In the genomic region with DNA sequence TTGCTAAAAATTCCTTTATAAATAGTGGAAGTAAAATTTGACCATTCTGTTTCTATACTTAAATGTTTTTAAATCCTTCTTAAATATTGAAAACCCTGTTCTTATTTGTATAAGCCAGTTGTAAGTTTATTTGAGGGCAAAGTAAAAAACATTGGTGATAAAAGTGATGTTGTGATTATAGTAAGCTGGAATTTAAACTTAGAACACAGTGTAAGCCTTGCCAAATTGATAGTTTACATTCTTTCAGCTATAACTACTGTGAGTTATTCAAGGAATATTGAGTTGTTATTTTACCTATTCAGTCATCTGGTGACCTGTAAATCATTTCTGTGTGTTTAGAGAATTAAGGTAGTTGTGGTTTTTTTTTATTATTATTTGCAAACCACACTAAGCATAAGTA, we compare ENCODE assay signal across 20 cellular contexts. TPM values are rescaled to one million over a fixed set of nuclear protein-coding genes. Genes with fewer than 3 reads are reported as not detected.
"Had no signal": no experiment of that assay in that cellular context is flagged by ENCODE, and none has a peak within 500 bp of the region (broad histone marks: within the 10 kb centered on the region; RNA-seq: fewer than 3 reads in every experiment).

No MANE protein-coding gene starts in this region.

- DNase-seq: activated gamma-delta T cell treated with Interleukin-2 at 50 U/mL for 16 hours; activated T-cell treated with anti-CD3 and anti-CD28 coated beads, Interleukin-2, amount 50 U/mL, for 1 hour; adrenal gland; central memory CD4-positive, alpha-beta T cell; colonic mucosa; dorsolateral prefrontal cortex; effector memory CD8-positive, alpha-beta T cell; esophagus squamous epithelium; foreskin keratinocyte; left ventricle myocardium superior; stimulated activated CD4-positive, alpha-beta T cell treated with anti-CD3 and anti-CD28 coated beads, Interleukin-4, amount 100 ng/mL, for 24 hours; stimulated activated naive CD8-positive, alpha-beta T cell treated with anti-CD3 and anti-CD28 coated beads, Interleukin-15, Interleukin-2, amounts not matched to agents 100 U/mL and 50 U/mL, for 24 hours; substantia nigra; T-helper 9 cell; thyroid gland; upper lobe of right lung had no signal

- ATAC-seq: activated naive CD4-positive, alpha-beta T cell treated with anti-CD3 and anti-CD28 coated beads, Interleukin-2, amount 50 U/mL, for 72 hours; effector memory CD8-positive, alpha-beta T cell; foreskin keratinocyte; left ventricle myocardium superior; stimulated activated naive CD8-positive, alpha-beta T cell treated with anti-CD3 and anti-CD28 coated beads, Interleukin-15, Interleukin-2, amounts not matched to agents 100 U/mL and 50 U/mL, for 24 hours; upper lobe of right lung; WTC11 had no signal

- H3K9me3 Mint-ChIP-seq: activated naive CD4-positive, alpha-beta T cell treated with anti-CD3 and anti-CD28 coated beads, Interleukin-2, amount 50 U/mL, for 72 hours; effector memory CD8-positive, alpha-beta T cell; nephron; WTC11 had no signal

- H3K27me3 Mint-ChIP-seq: effector memory CD8-positive, alpha-beta T cell had no signal

- H3K4me3 Mint-ChIP-seq: effector memory CD8-positive, alpha-beta T cell; nephron; WTC11 had no signal

- H3K4me1 Mint-ChIP-seq: nephron had no signal

- H3K27ac Mint-ChIP-seq: activated naive CD4-positive, alpha-beta T cell treated with anti-CD3 and anti-CD28 coated beads, Interleukin-2, amount 50 U/mL, for 72 hours; effector memory CD8-positive, alpha-beta T cell; nephron; WTC11 had no signal

- H3K36me3 Mint-ChIP-seq: WTC11 had no signal

RNA-seq across cellular contexts. Expression of gene YY2, which starts 9.6 kb away (rescaled TPM):
- total RNA-seq: ascending aorta had no signal
